ENCODE assay signal across 10 cellular contexts in genomic region chrX:24231169-24231568, GRCh38.
DNase-seq lines count a peak whose midpoint lies in the region; ATAC-seq and TF ChIP-seq lines count a peak whose summit lies in the region.
"Had no signal": no experiment of that assay in that cellular context is flagged by ENCODE, and none has a peak within 500 bp of the region (broad histone marks: within the 10 kb centered on the region; RNA-seq: fewer than 3 reads in every experiment).

No MANE protein-coding gene starts in this region.

- H3K4me1 ChIP-seq in osteoblast (ENCODE audit: insufficient read depth, low read length) (peaks cover 12% of the 10 kb centered on the region), prostate gland (replicated peaks) (no peaks in the 10 kb centered on the region), HAP-1 (no peaks in the 10 kb centered on the region)

- CTCF ChIA-PET in T-cell (lab: Charles Lee) = no interaction called here

- WGBS in prostate gland = 15% methylated on average over 3 of the region's 3 CpGs

- H3K4me1 Mint-ChIP-seq in T-cell = peaks cover 0 to 2% (median 0%) of the 10 kb centered on the region in 3 donors

- in situ Hi-C loops in HAP-1 (cut with MboI; ENCODE audit: low sequenced_read_pairs) = loop anchor here (25.0 kb wide), 1 partner anchor 319 kb away; the partner anchor contains the start of genes APOO and CXorf58

- DNase-seq in GM04504 (ENCODE audit: low read depth) (peak; percentile 53), Kasumi-1 (lab: John Stamatoyannopoulos, UW) (peak; percentile 9 to 22), dermis blood vessel endothelial cell (peak; percentile 59), osteoblast (ENCODE audit: insufficient read length, low spot score, missing footprints) (peak; percentile 90), prostate gland (ENCODE audit: low spot score) (no peak), HAP-1 (ENCODE audit: low spot score in 2 of 2) (no peak), T-cell (no peak)
- DNase-seq in stimulated activated naive CD4-positive, alpha-beta T cell (lab: John Stamatoyannopoulos, UW) = no peak
- DNase-seq: activated T-cell treated with anti-CD3 and anti-CD28 coated beads, Interleukin-2, amount 50 U/mL, for 48 hours had no signal

- TF ChIP-seq POLR2A in prostate gland (IDR thresholded peaks at IDR 0.05) = no peak

- no peak overlapping the region for H3K27ac Mint-ChIP-seq in T-cell

- H2AFZ ChIP-seq in osteoblast (ENCODE audit: low read length) = no peak overlapping the region

- no peak overlapping the region for H3K4me3 Mint-ChIP-seq in T-cell

- H3K4me2 ChIP-seq in osteoblast (ENCODE audit: insufficient read depth, low read length) = peak overlapping the region; percentile 15

- H3K27ac ChIP-seq in osteoblast (ENCODE audit: low read depth, low read length) = no peak overlapping the region
- no peak overlapping the region for H3K27ac ChIP-seq in prostate gland

- no peak for ATAC-seq in T-cell (replicated peaks in 1 of 4)
- ATAC-seq: Panc1 had no signal

- H3K9me3 Mint-ChIP-seq in T-cell = peaks cover 0 to 4% (median 0%) of the 10 kb centered on the region in 3 donors

- intact Hi-C loops in prostate gland (cut with DNase I) = no loop called here

- TF ChIP-seq CTCF in osteoblast (IDR thresholded peaks at IDR 0.05; ENCODE audit: extremely low read depth, low read depth, low read length) (no peak), prostate gland (IDR thresholded peaks at IDR 0.05) (no peak)

- H3K4me3 ChIP-seq in osteoblast (ENCODE audit: insufficient read depth, low read length) = no peak overlapping the region
- H3K4me3 ChIP-seq in prostate gland = no peak overlapping the region
- no peak overlapping the region for H3K4me3 ChIP-seq in HAP-1

- POLR2A ChIA-PET in T-cell (lab: Charles Lee) = no interaction called here

- no peaks in the 10 kb centered on the region for H3K79me2 ChIP-seq in osteoblast (ENCODE audit: insufficient read depth, low read length)

- H3K9me3 ChIP-seq in osteoblast (ENCODE audit: low read depth, low read length) (no peaks in the 10 kb centered on the region), prostate gland (no peaks in the 10 kb centered on the region), HAP-1 (no peaks in the 10 kb centered on the region)

- H3K36me3 Mint-ChIP-seq in T-cell = no peaks in the 10 kb centered on the region

- no peaks in the 10 kb centered on the region for H3K27me3 ChIP-seq in osteoblast (ENCODE audit: insufficient read depth, low read length)
- H3K27me3 ChIP-seq in prostate gland (replicated peaks; ENCODE audit: insufficient read depth) = no peaks in the 10 kb centered on the region
- H3K27me3 ChIP-seq in HAP-1 (ENCODE audit: low read depth) = no peaks in the 10 kb centered on the region

- no peaks in the 10 kb centered on the region for H4K20me1 ChIP-seq in osteoblast (ENCODE audit: insufficient read depth, low read length)

- H3K27me3 Mint-ChIP-seq in T-cell = peaks cover 0 to 4% of the 10 kb centered on the region in 2 donors

- H3K36me3 ChIP-seq in osteoblast (ENCODE audit: insufficient read depth, low read length) (no peaks in the 10 kb centered on the region), prostate gland (no peaks in the 10 kb centered on the region), HAP-1 (replicated peaks) (no peaks in the 10 kb centered on the region)

Comparison
In these comparisons a context has a peak if more than half of its experiments do, and no peak if none do; other contexts are left out.
1. DNase-seq: peak in GM04504 (single experiment), Kasumi-1 (2 of 2), dermis blood vessel endothelial cell (single experiment) and osteoblast (single experiment); none in prostate gland (single experiment), stimulated activated naive CD4-positive, alpha-beta T cell (0 of 6), HAP-1 (0 of 2) and T-cell (0 of 34).